ENCODE assay signal across 8 cellular contexts in the genomic region with DNA sequence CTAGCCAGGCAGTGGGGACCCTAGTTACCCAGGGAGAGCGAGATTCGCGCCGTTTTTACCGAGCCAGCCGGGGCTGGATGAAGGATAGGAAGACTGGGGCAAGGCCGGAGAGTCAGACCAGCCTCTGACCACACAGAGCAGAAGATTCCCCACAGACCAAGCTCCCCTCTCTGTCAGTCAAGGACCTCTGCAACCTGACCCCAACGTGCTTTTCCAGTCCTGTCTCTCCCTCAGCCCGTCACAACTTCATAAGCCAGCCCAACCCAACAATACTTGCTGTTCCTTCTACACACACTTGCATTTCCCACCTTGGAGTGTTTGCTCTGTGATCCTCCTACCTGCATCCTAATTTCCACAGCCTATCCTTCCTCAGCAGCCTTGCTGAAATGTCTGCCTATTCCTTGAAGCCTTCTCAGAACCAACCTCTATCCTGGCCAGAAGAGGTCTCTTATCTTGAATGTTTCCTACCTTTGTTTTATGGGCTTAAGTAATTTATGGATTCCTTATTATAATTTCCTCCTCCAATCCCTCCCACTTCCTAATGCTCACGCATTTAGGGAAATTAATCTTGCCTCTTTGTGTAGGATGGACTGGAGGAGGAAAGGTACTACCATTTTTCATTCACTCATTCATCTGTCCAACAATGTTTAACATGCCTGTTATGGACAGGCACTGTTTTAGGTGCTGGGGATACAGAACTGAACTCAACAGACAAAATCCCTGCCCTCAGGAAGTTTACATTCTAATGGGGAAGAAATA. TPM values are rescaled to one million over a fixed set of nuclear protein-coding genes. Genes with fewer than 3 reads are reported as not detected.
DNase-seq lines count a peak whose midpoint lies in the region; ATAC-seq and TF ChIP-seq lines count a peak whose summit lies in the region.

A gene (minus strand): TSS at position 424 of the 759 bp plus-strand sequence. CDS start 751 bp downstream, outside the sequence.

- no peak for ATAC-seq in CD4-positive, CD25-positive, alpha-beta regulatory T cell (ENCODE audit: low read depth in 2 of 2)
- peak in 3 of 4 donors; percentile 6 to 31 (median 20) for ATAC-seq in right lobe of liver
- ATAC-seq in GM18873 (IDR thresholded peaks at IDR 0.05; ENCODE audit: low FRiP score, unreplicated experiment): no peak

- no peak for TF ChIP-seq CTCF in cardiac fibroblast (IDR thresholded peaks at IDR 0.05; ENCODE audit: low read depth, low read length)
- TF ChIP-seq CTCF in right lobe of liver (IDR thresholded peaks at IDR 0.05): no peak

- no peaks in the 10 kb centered on the region for H3K9me3 Mint-ChIP-seq in CD4-positive, CD25-positive, alpha-beta regulatory T cell
- no peaks in the 10 kb centered on the region for H3K9me3 Mint-ChIP-seq in IgD-negative memory B cell

- peak within 1 kb of the TSS; percentile 82 to 93 (median 87) for H3K4me3 Mint-ChIP-seq in CD4-positive, CD25-positive, alpha-beta regulatory T cell
- H3K4me3 Mint-ChIP-seq in IgD-negative memory B cell: peak within 1 kb of the TSS; percentile 62 to 94 (median 80)

- peaks cover 22% of the 10 kb centered on the region for H3K27me3 ChIP-seq in CD4-positive, CD25-positive, alpha-beta regulatory T cell (ENCODE audit: control insufficient read depth, insufficient read depth, low read length)
- no peaks in the 10 kb centered on the region for H3K27me3 ChIP-seq in right lobe of liver

- peaks cover 7 to 22% (median 10%) of the 10 kb centered on the region in 4 donors for H3K4me1 Mint-ChIP-seq in CD4-positive, CD25-positive, alpha-beta regulatory T cell
- H3K4me1 Mint-ChIP-seq in IgD-negative memory B cell: peaks cover 4 to 10% (median 4%) of the 10 kb centered on the region in 3 donors

- H3K4me1 ChIP-seq in CD4-positive, CD25-positive, alpha-beta regulatory T cell (ENCODE audit: control insufficient read depth, insufficient read depth, low read length, poor library complexity, severe bottlenecking): peaks cover 15% of the 10 kb centered on the region
- peaks cover 0 to 11% (median 2%) of the 10 kb centered on the region in 4 donors for H3K4me1 ChIP-seq in right lobe of liver

- no peak for DNase-seq in CD4-positive, CD25-positive, alpha-beta regulatory T cell
- DNase-seq in cardiac fibroblast (ENCODE audit: low read depth in 2 of 2): no peak
- no peak for DNase-seq in right lobe of liver
- no peak for DNase-seq in substantia nigra (lab: John Stamatoyannopoulos, UW)
- DNase-seq in DMS114 treated with DMSO at 0.1 percent for 48 hours (lab: John Stamatoyannopoulos, UW; ENCODE audit: unreplicated experiment): no peak
- no peak for DNase-seq in NOMO-1 treated with dmso at 0.1 percent for 144 hours (lab: John Stamatoyannopoulos, UW; ENCODE audit: unreplicated experiment)

- intact Hi-C loops in right lobe of liver (cut with DNase I): no loop called here

- H3K36me3 Mint-ChIP-seq in CD4-positive, CD25-positive, alpha-beta regulatory T cell: peaks cover 3% of the 10 kb centered on the region
- H3K36me3 Mint-ChIP-seq in IgD-negative memory B cell: no peaks in the 10 kb centered on the region

- no peaks in the 10 kb centered on the region for H3K9me3 ChIP-seq in CD4-positive, CD25-positive, alpha-beta regulatory T cell (ENCODE audit: control insufficient read depth in 2 of 2, low read length in 2 of 2)
- H3K9me3 ChIP-seq in right lobe of liver: no peaks in the 10 kb centered on the region

- H3K27ac ChIP-seq in CD4-positive, CD25-positive, alpha-beta regulatory T cell (ENCODE audit: insufficient read depth, low read length, poor library complexity, severe bottlenecking): no peak within 1 kb of the TSS
- H3K27ac ChIP-seq in right lobe of liver (peak within 1 kb of the TSS in 1 of 3 donors; percentile 36), substantia nigra (ENCODE audit: low read depth, low read length, poor library complexity, severe bottlenecking) (peak within 1 kb of the TSS; percentile 67)

- TF ChIP-seq POLR2A in right lobe of liver (IDR thresholded peaks at IDR 0.05): no peak

- WGBS in right lobe of liver (ENCODE audit: insufficient coverage, low coverage, low lambda C conversion rate, missing lambda C conversion rate): 23% methylated on average over 2 of the region's 10 CpGs

- peak within 1 kb of the TSS in 2 of 3 donors; percentile 17 to 92 for H3K27ac Mint-ChIP-seq in CD4-positive, CD25-positive, alpha-beta regulatory T cell
- H3K27ac Mint-ChIP-seq in IgD-negative memory B cell: no peak within 1 kb of the TSS

- H3K36me3 ChIP-seq in CD4-positive, CD25-positive, alpha-beta regulatory T cell (ENCODE audit: control insufficient read depth, insufficient read depth, low read length): peaks cover 2% of the 10 kb centered on the region
- no peaks in the 10 kb centered on the region for H3K36me3 ChIP-seq in right lobe of liver

- H3K27me3 Mint-ChIP-seq in CD4-positive, CD25-positive, alpha-beta regulatory T cell: peaks cover 18% of the 10 kb centered on the region
- H3K27me3 Mint-ChIP-seq in IgD-negative memory B cell: peaks cover 11% of the 10 kb centered on the region

- H3K4me3 ChIP-seq in CD4-positive, CD25-positive, alpha-beta regulatory T cell (ENCODE audit: low read depth, low read length): peak within 1 kb of the TSS; percentile 48
- H3K4me3 ChIP-seq in cardiac fibroblast (replicated peaks in 1 of 2; ENCODE audit: low read depth in 2 of 2, low read length in 2 of 2) (peak within 1 kb of the TSS; percentile 61 to 71), right lobe of liver (peak within 1 kb of the TSS; percentile 54 to 59 (median 59))

RNA-seq across cellular contexts. Expression of the gene that starts here (rescaled TPM):
- total RNA-seq in CD4-positive, CD25-positive, alpha-beta regulatory T cell: 5.3 TPM
- 10 to 100 TPM in 3 of 4 donors, 1 to 10 TPM in 1; 3.9 to 50.1 (median 48.7) TPM for polyA plus RNA-seq in CD4-positive, CD25-positive, alpha-beta regulatory T cell
- polyA plus RNA-seq in IgD-negative memory B cell: 4.6 TPM
- 10 to 100 TPM in 3 of 6 experiments, 1 to 10 TPM in 3; 1.2 to 19.2 (median 10.6) TPM for total RNA-seq in right lobe of liver

Comparison
In these comparisons a context has a peak if more than half of its experiments do, and no peak if none do; other contexts are left out.
1. ATAC-seq: peak in right lobe of liver (3 of 4); none in CD4-positive, CD25-positive, alpha-beta regulatory T cell (0 of 2) and GM18873 (single experiment).
2. H3K27ac Mint-ChIP-seq: peak in CD4-positive, CD25-positive, alpha-beta regulatory T cell (2 of 3); none in IgD-negative memory B cell (0 of 3).
3. Peak in every context shown above with its lines, with median percentiles within 50 percentile points of each other: H3K4me3 ChIP-seq.